Comparison of ENCODE assay signal across 11 cellular contexts in genomic region chr3:159191454-159191853, GRCh38.
A peak's percentile ranks its signal among the peaks of the same experiment; 100 is the strongest.
DNase-seq lines count a peak whose midpoint lies in the region; TF ChIP-seq lines count a peak whose summit lies in the region.
"Had no signal": no experiment of that assay in that cellular context is flagged by ENCODE, and none has a peak within 500 bp of the region (broad histone marks: within the 10 kb centered on the region; RNA-seq: fewer than 3 reads in every experiment).

No MANE protein-coding gene starts in this region.

- CTCF ChIA-PET in AG04449 (lab: Yijun Ruan, JAX) = interaction anchor here (1.1 kb wide), 1 partner anchor 9 kb away, joined by 3 read pairs; no protein-coding TSS in a partner anchor

- no peak overlapping the region for H3K4me3 ChIP-seq in AG04449 (ENCODE audit: low read depth, low read length)

- POLR2A ChIA-PET in AG04449 (lab: Yijun Ruan, JAX) = interaction anchor here (0.9 to 1.0 kb wide), 2 partner anchors 9 to 21 kb away, joined by 3 to 12 read pairs; no protein-coding TSS in a partner anchor

- no peak for TF ChIP-seq CTCF in AG04449 (IDR thresholded peaks at IDR 0.05; ENCODE audit: insufficient read depth, low read length, missing control alignments)

- DNase-seq in AG04449 (ENCODE audit: low read depth, low spot score) = peak; percentile 46
- peak; percentile 56 for DNase-seq in HT-29 (ENCODE audit: low spot score)
- peak; percentile 17 for DNase-seq in amniotic stem cell (lab: John Stamatoyannopoulos, UW)
- DNase-seq in kidney glomerular epithelial cell (lab: John Stamatoyannopoulos, UW) = peak; percentile 42
- no peak for DNase-seq in activated CD8-positive, alpha-beta memory T cell treated with anti-CD3 and anti-CD28 coated beads, Interleukin-2, amount 50 U/mL, for 48 hours
- DNase-seq in iPS-NIHi7 (ENCODE audit: extremely low spot score) = no peak
- DNase-seq in NCI-H1105 (lab: John Stamatoyannopoulos, UW) = no peak
- no peak for DNase-seq in SIG-M5 treated with dmso at 0.1 percent for 504 hours (lab: John Stamatoyannopoulos, UW; ENCODE audit: unreplicated experiment)
- DNase-seq: DMS 273 treated with DMSO at 0.1 percent for 48 hours, NCI-H1092, small intestine had no signal

Comparison
In these comparisons a context has a peak if more than half of its experiments do, and no peak if none do; other contexts are left out.
1. DNase-seq: peak in AG04449 (single experiment), HT-29 (single experiment), amniotic stem cell (single experiment) and kidney glomerular epithelial cell (single experiment); none in activated CD8-positive, alpha-beta memory T cell treated with anti-CD3 and anti-CD28 coated beads, Interleukin-2, amount 50 U/mL, for 48 hours (single experiment), iPS-NIHi7 (single experiment), NCI-H1105 (single experiment) and SIG-M5 treated with dmso at 0.1 percent for 504 hours (single experiment).